10 cellular contexts compared by ENCODE assay signal in genomic region chr7:108503112-108504026, GRCh38. TPM values are rescaled to one million over a fixed set of nuclear protein-coding genes. Genes with fewer than 3 reads are reported as not detected.
DNase-seq lines count a peak whose midpoint lies in the region; ATAC-seq, FAIRE-seq and TF ChIP-seq lines count a peak whose summit lies in the region.
"Had no signal": no experiment of that assay in that cellular context is flagged by ENCODE, and none has a peak within 500 bp of the region (broad histone marks: within the 10 kb centered on the region; RNA-seq: fewer than 3 reads in every experiment).

No MANE protein-coding gene starts in this region.

- H3K27ac ChIP-seq in osteoblast (ENCODE audit: low read depth, low read length), result no peak overlapping the region
- H3K27ac ChIP-seq in right lobe of liver, result no peak overlapping the region
- H3K27ac ChIP-seq: KMS-11 had no signal

- peaks cover 7% of the 10 kb centered on the region for H3K79me2 ChIP-seq in osteoblast (ENCODE audit: insufficient read depth, low read length)

- no peak for TF ChIP-seq POLR2A in right lobe of liver (IDR thresholded peaks at IDR 0.05)

- no peak overlapping the region for H3K4me3 ChIP-seq in osteoblast (ENCODE audit: insufficient read depth, low read length)
- no peak overlapping the region for H3K4me3 ChIP-seq in right lobe of liver

- intact Hi-C loops in right lobe of liver (cut with DNase I), result no loop called here

- peaks cover 4% of the 10 kb centered on the region for H4K20me1 ChIP-seq in osteoblast (ENCODE audit: insufficient read depth, low read length)

- FAIRE-seq in RCC 7860 (lab: Jason Lieb, UNC), result no peak

- ATAC-seq in GM18867 (IDR thresholded peaks at IDR 0.05; ENCODE audit: unreplicated experiment) (peak; percentile 96), HG02571 (IDR thresholded peaks at IDR 0.05; ENCODE audit: unreplicated experiment) (peak; percentile 87), right lobe of liver (no peak)
- ATAC-seq: activated CD8-positive, alpha-beta memory T cell treated with anti-CD3 and anti-CD28 coated beads, Interleukin-2, amount 10 ng/mL, durations not matched to agents 7 days and 5 days had no signal

- TF ChIP-seq CTCF in osteoblast (IDR thresholded peaks at IDR 0.05; ENCODE audit: extremely low read depth, low read depth, low read length) (no peak), right lobe of liver (IDR thresholded peaks at IDR 0.05) (no peak)

- H3K36me3 ChIP-seq in osteoblast (ENCODE audit: insufficient read depth, low read length) (peaks cover 11% of the 10 kb centered on the region), right lobe of liver (peaks cover 0 to 17% (median 12%) of the 10 kb centered on the region in 4 donors)

- H3K4me2 ChIP-seq in osteoblast (ENCODE audit: insufficient read depth, low read length), result no peak overlapping the region
- H3K4me2 ChIP-seq: KMS-11 had no signal

- H2AFZ ChIP-seq in osteoblast (ENCODE audit: low read length), result no peak overlapping the region

- WGBS in right lobe of liver (ENCODE audit: insufficient coverage, low coverage, low lambda C conversion rate, missing lambda C conversion rate), result 85% methylated on average over 4 of the region's 5 CpGs

- H3K4me1 ChIP-seq in osteoblast (ENCODE audit: insufficient read depth, low read length), result no peaks in the 10 kb centered on the region
- H3K4me1 ChIP-seq in right lobe of liver, result no peaks in the 10 kb centered on the region

- DNase-seq in NAMALWA (ENCODE audit: low spot score), result peak; percentile 96
- DNase-seq in osteoblast (ENCODE audit: insufficient read length, low spot score, missing footprints), result peak; percentile 13
- DNase-seq in right lobe of liver, result no peak
- DNase-seq in RCC 7860 (ENCODE audit: low spot score), result no peak
- DNase-seq in RPMI8226, result no peak
- DNase-seq in 8988T, result no peak
- DNase-seq: activated CD8-positive, alpha-beta memory T cell treated with anti-CD3 and anti-CD28 coated beads, Interleukin-2, amount 10 ng/mL, durations not matched to agents 7 days and 5 days had no signal

- no peaks in the 10 kb centered on the region for H3K27me3 ChIP-seq in osteoblast (ENCODE audit: insufficient read depth, low read length)
- no peaks in the 10 kb centered on the region for H3K27me3 ChIP-seq in right lobe of liver

- H3K9me3 ChIP-seq in osteoblast (ENCODE audit: low read depth, low read length), result no peaks in the 10 kb centered on the region
- H3K9me3 ChIP-seq in right lobe of liver, result no peaks in the 10 kb centered on the region

RNA-seq across cellular contexts. Expression of gene PNPLA8, which starts 22.6 kb away (rescaled TPM):
- total RNA-seq in osteoblast (36.2 and 37.6 TPM in 2 replicates), right lobe of liver (10 to 100 TPM; 13.7 to 25.6 (median 17.0) TPM)

RNA-seq across cellular contexts. Expression of gene NRCAM, which starts 47.1 kb away (rescaled TPM):
- total RNA-seq in osteoblast (0.88 and 2.2 TPM in 2 replicates), right lobe of liver (1 to 10 TPM in 1 of 6 experiments, under 1 TPM in 5; 0.16 to 1.9 (median 0.27) TPM)

Comparison
In these comparisons a context has a peak if more than half of its experiments do, and no peak if none do; other contexts are left out.
1. ATAC-seq: peak in GM18867 (single experiment) and HG02571 (single experiment); none in right lobe of liver (0 of 4).
2. DNase-seq: peak in NAMALWA (single experiment) and osteoblast (single experiment); none in right lobe of liver (0 of 3), RCC 7860 (single experiment), RPMI8226 (single experiment) and 8988T (single experiment).